In the genomic region with DNA sequence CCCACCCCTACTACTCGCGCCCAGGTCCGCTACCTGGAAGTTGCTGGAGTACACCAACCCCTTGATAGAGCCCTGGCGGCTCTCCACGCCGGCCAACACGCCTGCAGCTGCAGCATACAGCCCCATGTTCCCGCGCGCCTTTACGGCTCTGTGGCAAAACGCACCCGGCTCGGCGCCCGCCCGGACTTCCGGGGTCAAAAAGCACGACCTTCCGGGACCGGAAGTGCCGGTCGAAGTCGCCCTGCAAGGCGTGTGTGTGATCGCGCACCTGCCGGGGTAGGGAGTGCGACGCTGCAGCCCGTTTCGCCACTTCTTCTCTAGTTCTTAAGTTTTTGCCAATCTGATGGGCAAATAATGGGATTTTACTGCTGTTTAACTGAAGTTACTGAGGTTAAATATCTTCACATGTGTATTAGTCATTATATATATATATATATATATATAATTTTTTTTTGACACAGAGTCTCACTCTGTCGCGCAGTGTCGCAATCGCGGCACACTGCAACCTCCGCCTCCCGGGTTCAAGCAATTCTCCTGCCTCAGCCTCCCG, we compare ENCODE assay signal across 8 cellular contexts. TPM values are rescaled to one million over a fixed set of nuclear protein-coding genes. Genes with fewer than 3 reads are reported as not detected.
DNase-seq lines count a peak whose midpoint lies in the region; ATAC-seq, FAIRE-seq and TF ChIP-seq lines count a peak whose summit lies in the region.

TSS of gene NSUN5 (minus strand) at position 162 of the 550 bp plus-strand sequence. CDS start at position 126, 36 bp downstream.

- H3K27ac ChIP-seq in thoracic aorta, result peak within 1 kb of the TSS; percentile 22 to 40

- H3K27me3 Mint-ChIP-seq in activated naive CD4-positive, alpha-beta T cell treated with anti-CD3 and anti-CD28 coated beads for 36 hours (ENCODE audit: low read depth), result no peaks in the 10 kb centered on the region
- no peaks in the 10 kb centered on the region for H3K27me3 Mint-ChIP-seq in osteocyte (ENCODE audit: unreplicated experiment)

- H3K9me3 Mint-ChIP-seq in activated naive CD4-positive, alpha-beta T cell treated with anti-CD3 and anti-CD28 coated beads for 36 hours, result no peaks in the 10 kb centered on the region
- no peaks in the 10 kb centered on the region for H3K9me3 Mint-ChIP-seq in osteocyte (ENCODE audit: unreplicated experiment)

- H3K4me3 Mint-ChIP-seq in activated naive CD4-positive, alpha-beta T cell treated with anti-CD3 and anti-CD28 coated beads for 36 hours, result peak within 1 kb of the TSS; percentile 99
- H3K4me3 Mint-ChIP-seq in osteocyte (ENCODE audit: unreplicated experiment), result peak within 1 kb of the TSS; percentile 90

- peak; percentile 89 for DNase-seq in ELF-1 (ENCODE audit: low read depth, low spot score)
- DNase-seq in H54 (ENCODE audit: insufficient read length, low spot score), result peak; percentile 27
- DNase-seq in M059J (ENCODE audit: low read depth), result peak; percentile 64
- DNase-seq in SK-N-DZ (ENCODE audit: low spot score), result peak; percentile 84
- peak; percentile 95 for DNase-seq in activated naive CD4-positive, alpha-beta T cell treated with anti-CD3 and anti-CD28 coated beads for 36 hours
- peak; percentile 70 to 93 (median 86) for DNase-seq in head of caudate nucleus
- DNase-seq in osteocyte (ENCODE audit: extremely low spot score, unreplicated experiment), result peak; percentile 90
- peak; percentile 50 for DNase-seq in thoracic aorta (ENCODE audit: low spot score)

- H3K4me1 Mint-ChIP-seq in activated naive CD4-positive, alpha-beta T cell treated with anti-CD3 and anti-CD28 coated beads for 36 hours (ENCODE audit: low read depth), result peaks cover 28% of the 10 kb centered on the region
- peaks cover 14% of the 10 kb centered on the region for H3K4me1 Mint-ChIP-seq in osteocyte (ENCODE audit: unreplicated experiment)

- no peak for TF ChIP-seq CTCF in osteocyte (IDR thresholded peaks at IDR 0.05)
- TF ChIP-seq CTCF in thoracic aorta (IDR thresholded peaks at IDR 0.05), result no peak

- intact Hi-C loops in activated naive CD4-positive, alpha-beta T cell treated with anti-CD3 and anti-CD28 coated beads for 36 hours (cut with micrococcal nuclease), result loop anchor here (1.0 kb wide), 1 partner anchor 214 kb away; the partner anchor contains the start of gene BAZ1B
- intact Hi-C loops in head of caudate nucleus (cut with DNase I), result no loop called here

- peaks cover 4 to 6% of the 10 kb centered on the region in 2 donors for H3K4me1 ChIP-seq in thoracic aorta (ENCODE audit: control insufficient read depth in 1 of 2, low read depth in 2 of 2)

- peak within 1 kb of the TSS; percentile 93 for H3K4me3 ChIP-seq in thoracic aorta

- peaks cover 15% of the 10 kb centered on the region for H3K36me3 ChIP-seq in thoracic aorta

- H3K36me3 Mint-ChIP-seq in activated naive CD4-positive, alpha-beta T cell treated with anti-CD3 and anti-CD28 coated beads for 36 hours (ENCODE audit: low read depth), result peaks cover 24% of the 10 kb centered on the region
- peaks cover 9% of the 10 kb centered on the region for H3K36me3 Mint-ChIP-seq in osteocyte (ENCODE audit: unreplicated experiment)

- no peak for FAIRE-seq in H54 (lab: Jason Lieb, UNC)

- peak; percentile 56 for ATAC-seq in thoracic aorta (ENCODE audit: insufficient number of reproducible peaks, low FRiP score, low read depth)

- H3K9me3 ChIP-seq in thoracic aorta, result no peaks in the 10 kb centered on the region

- peak within 1 kb of the TSS; percentile 93 for H3K27ac Mint-ChIP-seq in activated naive CD4-positive, alpha-beta T cell treated with anti-CD3 and anti-CD28 coated beads for 36 hours
- H3K27ac Mint-ChIP-seq in osteocyte (ENCODE audit: unreplicated experiment), result peak within 1 kb of the TSS; percentile 86

- CTCF ChIA-PET in activated naive CD4-positive, alpha-beta T cell treated with anti-CD3 and anti-CD28 coated beads for 36 hours (lab: Charles Lee), result interaction anchor here (0.6 to 1.4 kb wide), 2 partner anchors 143 to 256 kb away, joined by 3 to 4 read pairs; no protein-coding TSS in a partner anchor

- TF ChIP-seq POLR2A in H54 (IDR thresholded peaks at IDR 0.05; ENCODE audit: low read depth, low read length), result peak; percentile 63; the same call in 1 of the 2 replicates

- H3K27me3 ChIP-seq in thoracic aorta (replicated peaks; ENCODE audit: insufficient read depth), result no peaks in the 10 kb centered on the region

RNA-seq across cellular contexts. Expression of gene NSUN5, which starts in this region (rescaled TPM):
- total RNA-seq in M059J (2014; rRNA removed; shearing (Covaris generic)), result 20.3 and 30.2 TPM in 2 replicates
- 92.1 and 111 TPM in 2 replicates for polyA plus RNA-seq in SK-N-DZ (2014; cell fraction: cytosol; rRNA removed)
- 140 and 142 TPM in 2 replicates for polyA plus RNA-seq in SK-N-DZ (2014; cell fraction: nucleus; rRNA removed)
- total RNA-seq in activated naive CD4-positive, alpha-beta T cell treated with anti-CD3 and anti-CD28 coated beads for 36 hours, result 10 to 100 TPM; 53.3 to 57.0 TPM
- total RNA-seq in osteocyte (16.8 and 22.6 TPM in 2 replicates), thoracic aorta (10 to 100 TPM; 18.4 to 23.3 TPM)

Comparison
In these comparisons a context has a peak if more than half of its experiments do, and no peak if none do; other contexts are left out.
1. Peak in every context shown above with its lines: DNase-seq, ATAC-seq, H3K4me3 ChIP-seq and H3K27ac ChIP-seq.
2. DNase-seq: peak in every context shown above with its lines; median percentile 95 in activated naive CD4-positive, alpha-beta T cell treated with anti-CD3 and anti-CD28 coated beads for 36 hours; 90 in osteocyte; 89 in ELF-1; 86 in head of caudate nucleus; 84 in SK-N-DZ; 64 in M059J; 50 in thoracic aorta; 27 in H54.